In genomic region chr17:81693491-81694360, GRCh38 we compare ENCODE assay signal across 20 cellular contexts. TPM values are rescaled to one million over a fixed set of nuclear protein-coding genes. Genes with fewer than 3 reads are reported as not detected.
DNase-seq lines count a peak whose midpoint lies in the region; ATAC-seq, FAIRE-seq and TF ChIP-seq lines count a peak whose summit lies in the region.
"Had no signal": no experiment of that assay in that cellular context is flagged by ENCODE, and none has a peak within 500 bp of the region (broad histone marks: within the 10 kb centered on the region; RNA-seq: fewer than 3 reads in every experiment).

No MANE protein-coding gene starts in this region.

- no peak overlapping the region for H2BK120ac ChIP-seq in mesenchymal stem cell (ENCODE audit: low read depth, low read length)

- BruUV-seq in PC-3 (replicated peaks; lab: Mats Ljungman, UMichigan), result no TSS peak

- H3K9me3 ChIP-seq in PC-3 (ENCODE audit: low read length), result no peaks in the 10 kb centered on the region
- no peaks in the 10 kb centered on the region for H3K9me3 ChIP-seq in endodermal cell (ENCODE audit: control insufficient read depth, low read length)
- no peaks in the 10 kb centered on the region for H3K9me3 ChIP-seq in mesenchymal stem cell (ENCODE audit: control insufficient read depth, low read length)
- H3K9me3 ChIP-seq: adrenal gland, upper lobe of left lung had no signal

- no peaks in the 10 kb centered on the region for H3K9me2 ChIP-seq in GM23338 (ENCODE audit: insufficient read depth)
- no peaks in the 10 kb centered on the region for H3K9me2 ChIP-seq in PC-3 (replicated peaks; ENCODE audit: low read length)

- H3K4me1 Mint-ChIP-seq in GM23338, result no peaks in the 10 kb centered on the region; the same call in 2 of the 3 replicates
- H3K4me1 Mint-ChIP-seq in endodermal cell, result no peaks in the 10 kb centered on the region
- H3K4me1 Mint-ChIP-seq: B cell had no signal

- TF ChIP-seq CTCF in D721Med (IDR thresholded peaks at IDR 0.05; ENCODE audit: insufficient read depth, missing control alignments), result peak; percentile 24
- peak; percentile 39 to 77 for TF ChIP-seq CTCF in GM23338 (conservative IDR thresholded peaks at IDR 0.05; ENCODE audit: low read depth in 2 of 2)
- peak; percentile 51 for TF ChIP-seq CTCF in PC-3 (conservative IDR thresholded peaks at IDR 0.05; ENCODE audit: low read depth, low read length)
- peak; percentile 54 for TF ChIP-seq CTCF in endodermal cell (conservative IDR thresholded peaks at IDR 0.05)

- H3K4me3 Mint-ChIP-seq in GM23338 (no peak overlapping the region), endodermal cell (no peak overlapping the region)
- H3K4me3 Mint-ChIP-seq: B cell; T-helper 1 cell treated with Interleukin-12 subunit alpha and Interleukin-12 subunit beta and Interleukin-4 antibody, amounts not matched to agents 30 μg/mL and 1 μg/mL, for 36 hours had no signal

- WGBS in endodermal cell (ENCODE audit: insufficient coverage in 1 of 2, insufficient read length in 1 of 2), 2 experiments, result 95 to 96% methylated on average over 22 to 40 of the region's 40 CpGs
- 92% methylated on average over 33 of the region's 40 CpGs for WGBS in mesenchymal stem cell

- no peak overlapping the region for H2BK5ac ChIP-seq in mesenchymal stem cell (ENCODE audit: low read depth, low read length, poor library complexity, severe bottlenecking)

- no peak overlapping the region for H3K27ac Mint-ChIP-seq in GM23338
- H3K27ac Mint-ChIP-seq in endodermal cell, result no peak overlapping the region
- H3K27ac Mint-ChIP-seq: B cell; T-helper 1 cell treated with Interleukin-12 subunit alpha and Interleukin-12 subunit beta and Interleukin-4 antibody, amounts not matched to agents 30 μg/mL and 1 μg/mL, for 36 hours had no signal

- no peak overlapping the region for H3K9ac ChIP-seq in PC-3 (ENCODE audit: low read length)
- H3K9ac ChIP-seq in endodermal cell (ENCODE audit: extremely low read depth, low read length, poor library complexity, severe bottlenecking), result no peak overlapping the region
- no peak overlapping the region for H3K9ac ChIP-seq in mesenchymal stem cell (ENCODE audit: low read length)

- CTCF ChIA-PET in PC-3 (lab: Charles Lee), result no interaction called here

- peaks cover 7% of the 10 kb centered on the region for H3K79me2 ChIP-seq in GM23338 (replicated peaks; ENCODE audit: insufficient read depth)
- H3K79me2 ChIP-seq in PC-3 (ENCODE audit: low read length), result peaks cover 48% of the 10 kb centered on the region

- H2AFZ ChIP-seq in GM23338, result no peak overlapping the region
- H2AFZ ChIP-seq in PC-3 (ENCODE audit: low read length), result no peak overlapping the region
- H2AFZ ChIP-seq in mesenchymal stem cell (ENCODE audit: low read depth, low read length), result no peak overlapping the region

- POLR2A ChIA-PET in PC-3 (lab: Charles Lee; ENCODE audit: unreplicated experiment), result no interaction called here

- H3K4me1 ChIP-seq in GM23338 (ENCODE audit: insufficient read depth) (no peaks in the 10 kb centered on the region), PC-3 (ENCODE audit: insufficient read depth, low read length) (no peaks in the 10 kb centered on the region), endodermal cell (ENCODE audit: control insufficient read depth, insufficient read depth, low read length) (no peaks in the 10 kb centered on the region), mesenchymal stem cell (ENCODE audit: control insufficient read depth, insufficient read depth, low read depth, low read length) (peaks cover 6% of the 10 kb centered on the region)
- H3K4me1 ChIP-seq: adrenal gland, upper lobe of left lung had no signal

- no peaks in the 10 kb centered on the region for H3K27me3 ChIP-seq in GM23338 (ENCODE audit: insufficient read depth)
- no peaks in the 10 kb centered on the region for H3K27me3 ChIP-seq in PC-3 (ENCODE audit: low read length)
- H3K27me3 ChIP-seq in endodermal cell (ENCODE audit: control insufficient read depth, insufficient read depth, low read length, poor library complexity, severe bottlenecking), result no peaks in the 10 kb centered on the region
- no peaks in the 10 kb centered on the region for H3K27me3 ChIP-seq in mesenchymal stem cell (ENCODE audit: control insufficient read depth in 1 of 2, insufficient read depth in 1 of 2, low read length in 2 of 2)
- H3K27me3 ChIP-seq: adrenal gland, upper lobe of left lung had no signal

- H3K36me3 ChIP-seq in GM23338 (ENCODE audit: insufficient read depth) (no peaks in the 10 kb centered on the region), PC-3 (ENCODE audit: low read depth, low read length) (peaks cover 78% of the 10 kb centered on the region), endodermal cell (ENCODE audit: control insufficient read depth, insufficient read depth, low read length) (peaks cover 63% of the 10 kb centered on the region), mesenchymal stem cell (ENCODE audit: control insufficient read depth in 1 of 2, insufficient read depth in 2 of 2, low read depth in 1 of 2, low read length in 2 of 2) (peaks cover 96 to 99% of the 10 kb centered on the region in 2 experiments)

- no peak overlapping the region for H3K14ac ChIP-seq in mesenchymal stem cell (ENCODE audit: low read length in 2 of 2)

- H3K9me3 Mint-ChIP-seq in GM23338, result no peaks in the 10 kb centered on the region
- no peaks in the 10 kb centered on the region for H3K9me3 Mint-ChIP-seq in endodermal cell
- H3K9me3 Mint-ChIP-seq: T-helper 1 cell treated with Interleukin-12 subunit alpha and Interleukin-12 subunit beta and Interleukin-4 antibody, amounts not matched to agents 30 μg/mL and 1 μg/mL, for 36 hours had no signal

- DNase-seq in D721Med (ENCODE audit: insufficient read length, low spot score), result no peak
- peak; percentile 69 for DNase-seq in GM23338 (ENCODE audit: low spot score)
- DNase-seq in PC-3, result no peak
- peak; percentile 83 for DNase-seq in endodermal cell
- DNase-seq in cerebellar nuclear complex (lab: John Stamatoyannopoulos, UW), result no peak
- DNase-seq in mesenchymal stem cell, result no peak
- DNase-seq: activated CD4-positive, alpha-beta T cell treated with anti-CD3 and anti-CD28 coated beads, Interleukin-2, amount 50 U/mL, for 4 hours; adrenal gland; COR-L47; hypothalamus; kidney; NCI-H526; occipital lobe; OCI-M1; SIG-M5 had no signal

- H3F3A ChIP-seq in GM23338 (replicated peaks; ENCODE audit: low read depth), result 0 out of 2 replicates have a peak, but pooled peaks cover 7% of the 10 kb centered on the region
- H3F3A ChIP-seq in PC-3 (ENCODE audit: low read length, unreplicated experiment), result no peaks in the 10 kb centered on the region

- no peak overlapping the region for H4K8ac ChIP-seq in mesenchymal stem cell (ENCODE audit: low read length)

- intact Hi-C loops in PC-3 (cut with micrococcal nuclease), result no loop called here

- H3K23ac ChIP-seq in mesenchymal stem cell (ENCODE audit: low read length in 2 of 2), result no peak overlapping the region

- no peak overlapping the region for H3K4ac ChIP-seq in mesenchymal stem cell (ENCODE audit: low read depth in 1 of 2, low read length in 2 of 2)

- H2BK12ac ChIP-seq in mesenchymal stem cell (ENCODE audit: low read length in 2 of 2), result no peak overlapping the region

- no peak overlapping the region for H3K4me3 ChIP-seq in GM23338
- H3K4me3 ChIP-seq in PC-3 (ENCODE audit: low read length), result no peak overlapping the region
- no peak overlapping the region for H3K4me3 ChIP-seq in endodermal cell (ENCODE audit: low read length)
- no peak overlapping the region for H3K4me3 ChIP-seq in mesenchymal stem cell (ENCODE audit: insufficient read depth in 1 of 2, low read depth in 1 of 2, low read length in 2 of 2)
- H3K4me3 ChIP-seq: adrenal gland, upper lobe of left lung had no signal

- H3K79me1 ChIP-seq in mesenchymal stem cell (replicated peaks; ENCODE audit: low read length, poor library complexity, severe bottlenecking), result peaks cover 34% of the 10 kb centered on the region

- H3K27ac ChIP-seq in GM23338 (ENCODE audit: low read depth) (no peak overlapping the region), PC-3 (ENCODE audit: low read length) (no peak overlapping the region), endodermal cell (ENCODE audit: low read depth, low read length) (no peak overlapping the region), mesenchymal stem cell (ENCODE audit: low read length, poor library complexity, severe bottlenecking) (no peak overlapping the region)
- H3K27ac ChIP-seq: adrenal gland, upper lobe of left lung had no signal

- H3K18ac ChIP-seq in mesenchymal stem cell (ENCODE audit: low read depth in 1 of 2, low read length in 2 of 2), result no peak overlapping the region

- ATAC-seq in GM23338, result peak; percentile 83
- ATAC-seq in PC-3, result peak; percentile 12; the same call in 1 of the 2 replicates
- no peak for ATAC-seq in HG02938 (IDR thresholded peaks at IDR 0.05; ENCODE audit: unreplicated experiment)

- no peak overlapping the region for H4K91ac ChIP-seq in mesenchymal stem cell (ENCODE audit: low read length)

- H2AK5ac ChIP-seq in mesenchymal stem cell (ENCODE audit: low read length, severe bottlenecking), result no peak overlapping the region

- H3K27me3 Mint-ChIP-seq in GM23338 (ENCODE audit: insufficient read depth, low read depth, poor library complexity) (peaks cover 11% of the 10 kb centered on the region), endodermal cell (ENCODE audit: insufficient read depth) (no peaks in the 10 kb centered on the region)
- H3K27me3 Mint-ChIP-seq: B cell had no signal

- H4K20me1 ChIP-seq in GM23338 (replicated peaks; ENCODE audit: insufficient read depth) (peaks cover 4% of the 10 kb centered on the region; the same call in 1 of the 2 replicates), PC-3 (ENCODE audit: low read length) (peaks cover 15% of the 10 kb centered on the region)

- no peak overlapping the region for H2BK15ac ChIP-seq in mesenchymal stem cell (ENCODE audit: low read depth, poor library complexity, severe bottlenecking)

- H3K36me3 Mint-ChIP-seq in GM23338 (ENCODE audit: low read depth), result peaks cover 52% of the 10 kb centered on the region
- H3K36me3 Mint-ChIP-seq in endodermal cell (ENCODE audit: low read depth), result peaks cover 56% of the 10 kb centered on the region

- no peak overlapping the region for H3K4me2 ChIP-seq in GM23338
- H3K4me2 ChIP-seq in PC-3 (ENCODE audit: low read length), result no peak overlapping the region
- H3K4me2 ChIP-seq in mesenchymal stem cell (ENCODE audit: low read length, poor library complexity, severe bottlenecking), result no peak overlapping the region

- FAIRE-seq in D721Med (lab: Jason Lieb, UNC), result no peak
- FAIRE-seq: bronchial epithelial cell, kidney had no signal

RNA-seq across cellular contexts. Expression of gene MRPL12, which starts 9.4 kb away (rescaled TPM):
- 50.9 and 53.2 TPM in 2 replicates for total RNA-seq in GM23338 (2014; rRNA removed; shearing (Covaris generic))
- polyA plus RNA-seq in GM23338 (2016; fragmentation: Nextera tagmentation; extraction: Ambion mirVana), result 140 and 153 TPM in 2 replicates
- total RNA-seq in PC-3 (2014; rRNA removed), result 100 and 108 TPM in 2 replicates
- total RNA-seq in endodermal cell, result 100 to 1,000 TPM in 1 of 2 donors, 10 to 100 TPM in 1; 99.4 to 105 TPM
- 71.3 TPM for polyA plus RNA-seq in endodermal cell (2013, experiment 1 of 2)
- polyA plus RNA-seq in endodermal cell (2013, experiment 2 of 2), result 64.8 TPM
- 57.7 TPM for polyA plus RNA-seq in mesenchymal stem cell (2013, experiment 1 of 2)
- polyA plus RNA-seq in mesenchymal stem cell (2013, experiment 2 of 2), result 59.4 TPM

RNA-seq across cellular contexts. Expression of gene HGS, which starts 9.9 kb away (rescaled TPM):
- total RNA-seq in GM23338 (2014; rRNA removed; shearing (Covaris generic)), result 66.9 and 90.2 TPM in 2 replicates
- 59.0 and 59.4 TPM in 2 replicates for polyA plus RNA-seq in GM23338 (2016; fragmentation: Nextera tagmentation; extraction: Ambion mirVana)
- 177 and 194 TPM in 2 replicates for total RNA-seq in PC-3 (2014; rRNA removed)
- total RNA-seq in endodermal cell, result 100 to 1,000 TPM; 114 to 130 TPM
- 127 TPM for polyA plus RNA-seq in endodermal cell (2013, experiment 1 of 2)
- 107 TPM for polyA plus RNA-seq in endodermal cell (2013, experiment 2 of 2)
- polyA plus RNA-seq in mesenchymal stem cell (2013, experiment 1 of 2), result 51.0 TPM
- polyA plus RNA-seq in mesenchymal stem cell (2013, experiment 2 of 2), result 49.3 TPM

RNA-seq across cellular contexts. Expression of gene ARL16, which starts 10.1 kb away (rescaled TPM):
- total RNA-seq in GM23338 (2014; rRNA removed; shearing (Covaris generic)), result 41.3 and 54.9 TPM in 2 replicates
- polyA plus RNA-seq in GM23338 (2016; fragmentation: Nextera tagmentation; extraction: Ambion mirVana), result 39.6 and 40.4 TPM in 2 replicates
- total RNA-seq in PC-3 (2014; rRNA removed) (52.6 and 68.8 TPM in 2 replicates), endodermal cell (10 to 100 TPM; 41.2 to 47.8 TPM)
- polyA plus RNA-seq in endodermal cell (2013, experiment 1 of 2), result 51.0 TPM
- 46.8 TPM for polyA plus RNA-seq in endodermal cell (2013, experiment 2 of 2)
- 32.6 TPM for polyA plus RNA-seq in mesenchymal stem cell (2013, experiment 1 of 2)
- 33.3 TPM for polyA plus RNA-seq in mesenchymal stem cell (2013, experiment 2 of 2)

RNA-seq across cellular contexts. Expression of gene SLC25A10, which starts 18.4 kb away (rescaled TPM):
- total RNA-seq in GM23338 (2014; rRNA removed; shearing (Covaris generic)), result 37.1 and 47.4 TPM in 2 replicates
- 25.7 TPM in 2 replicates for polyA plus RNA-seq in GM23338 (2016; fragmentation: Nextera tagmentation; extraction: Ambion mirVana)
- total RNA-seq in PC-3 (2014; rRNA removed) (113 and 117 TPM in 2 replicates), endodermal cell (10 to 100 TPM; 24.8 to 37.6 TPM)
- polyA plus RNA-seq in endodermal cell (2013, experiment 1 of 2), result 13.3 TPM
- 12.0 TPM for polyA plus RNA-seq in endodermal cell (2013, experiment 2 of 2)
- polyA plus RNA-seq in mesenchymal stem cell (2013, experiment 1 of 2), result 4.5 TPM
- 4.1 TPM for polyA plus RNA-seq in mesenchymal stem cell (2013, experiment 2 of 2)

RNA-seq across cellular contexts. Expression of gene CCDC137, which starts 27.2 kb away (rescaled TPM):
- 22.3 and 26.1 TPM in 2 replicates for total RNA-seq in GM23338 (2014; rRNA removed; shearing (Covaris generic))
- polyA plus RNA-seq in GM23338 (2016; fragmentation: Nextera tagmentation; extraction: Ambion mirVana), result 69.3 and 73.4 TPM in 2 replicates
- total RNA-seq in PC-3 (2014; rRNA removed), result 49.9 and 71.0 TPM in 2 replicates
- total RNA-seq in endodermal cell, result 10 to 100 TPM; 35.8 to 44.2 TPM
- 25.5 TPM for polyA plus RNA-seq in endodermal cell (2013, experiment 1 of 2)
- 22.0 TPM for polyA plus RNA-seq in endodermal cell (2013, experiment 2 of 2)
- 19.8 TPM for polyA plus RNA-seq in mesenchymal stem cell (2013, experiment 1 of 2)
- polyA plus RNA-seq in mesenchymal stem cell (2013, experiment 2 of 2), result 17.9 TPM

Comparison
In these comparisons a context has a peak if more than half of its experiments do, and no peak if none do; other contexts are left out.
1. DNase-seq: peak in GM23338 (single experiment) and endodermal cell (single experiment); none in D721Med (single experiment), PC-3 (single experiment), cerebellar nuclear complex (0 of 2) and mesenchymal stem cell (single experiment).
2. Peak in every context shown above with its lines, with median percentiles within 50 percentile points of each other: CTCF ChIP-seq.